In the genomic region with DNA sequence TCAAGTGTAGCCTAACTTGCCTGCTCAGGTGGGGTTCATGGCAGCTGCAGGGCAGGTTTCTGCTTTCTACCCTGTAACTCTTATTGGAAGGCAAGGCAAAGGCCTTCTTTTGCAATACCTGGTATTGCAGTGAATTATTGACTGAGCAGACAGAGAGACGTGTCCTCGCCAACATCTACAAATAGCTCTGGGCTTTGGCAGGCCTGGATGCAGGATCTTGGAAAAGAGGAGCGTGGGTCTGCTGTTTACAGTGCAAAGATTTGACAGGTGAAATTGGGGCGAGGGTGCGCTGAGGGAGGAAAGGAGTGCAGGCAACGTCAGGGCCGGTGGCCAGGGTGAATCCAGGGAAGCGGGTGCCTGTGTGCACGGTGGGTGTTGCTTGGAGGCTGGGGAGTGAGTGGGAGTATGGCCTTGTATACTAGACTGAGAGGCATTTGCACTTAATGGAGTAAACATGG, we compare ENCODE assay signal across 16 cellular contexts. TPM values are rescaled to one million over a fixed set of nuclear protein-coding genes. Genes with fewer than 3 reads are reported as not detected.
DNase-seq lines count a peak whose midpoint lies in the region; TF ChIP-seq lines count a peak whose summit lies in the region.
"Had no signal": no experiment of that assay in that cellular context is flagged by ENCODE, and none has a peak within 500 bp of the region (broad histone marks: within the 10 kb centered on the region; RNA-seq: fewer than 3 reads in every experiment).

No MANE protein-coding gene starts in this region.

- no peak overlapping the region for H2AFZ ChIP-seq in mammary epithelial cell (ENCODE audit: low read depth, low read length)

- no peak overlapping the region for H3K4me2 ChIP-seq in mammary epithelial cell (ENCODE audit: insufficient read depth, low read depth, low read length)

- H3K36me3 ChIP-seq in breast epithelium (no peaks in the 10 kb centered on the region), mammary epithelial cell (ENCODE audit: insufficient read depth, low read length) (no peaks in the 10 kb centered on the region), sigmoid colon (no peaks in the 10 kb centered on the region)

- no peak for TF ChIP-seq EP300 in sigmoid colon (IDR thresholded peaks at IDR 0.05)

- BruUV-seq in mammary epithelial cell (replicated peaks; lab: Mats Ljungman, UMichigan): no TSS peak

- H3K4me3 Mint-ChIP-seq in glutamatergic neuron (ENCODE audit: unreplicated experiment): peak overlapping the region; percentile 34
- H3K4me3 Mint-ChIP-seq in nephron: peak overlapping the region in 2 of 3 experiments; percentile 13 to 29
- H3K4me3 Mint-ChIP-seq in type B pancreatic cell: no peak overlapping the region
- H3K4me3 Mint-ChIP-seq in activated T-helper 1 cell treated with anti-CD3 and anti-CD28 coated beads, Interleukin-12 subunit alpha, Interleukin-12 subunit beta, Interleukin-2, Interleukin-4 antibody, amounts not matched to agents 30 ng/mL and 10 ng/mL and 1 ng/mL, durations not matched to agents 14 hours and 24 hours and 36 hours: no peak overlapping the region
- H3K4me3 Mint-ChIP-seq: CD8-positive, alpha-beta T cell had no signal

- TF ChIP-seq POLR2A in breast epithelium (IDR thresholded peaks at IDR 0.05): no peak
- TF ChIP-seq POLR2A in sigmoid colon (IDR thresholded peaks at IDR 0.05): no peak

- intact Hi-C loops in breast epithelium (cut with DNase I; ENCODE audit: low total_unique reads) (no loop called here), mammary epithelial cell (cut with micrococcal nuclease) (no loop called here), sigmoid colon (cut with DNase I) (no loop called here)
- intact Hi-C loops in activated T-helper 1 cell treated with anti-CD3 and anti-CD28 coated beads, Interleukin-12 subunit alpha, Interleukin-12 subunit beta, Interleukin-2, Interleukin-4 antibody, amounts not matched to agents 30 ng/mL and 10 ng/mL and 1 ng/mL, durations not matched to agents 14 hours and 24 hours and 36 hours (cut with micrococcal nuclease): no loop called here

- H3K36me3 Mint-ChIP-seq in glutamatergic neuron (ENCODE audit: unreplicated experiment): peaks cover 7% of the 10 kb centered on the region
- peaks cover 64% of the 10 kb centered on the region for H3K36me3 Mint-ChIP-seq in nephron (ENCODE audit: low read depth)
- H3K36me3 Mint-ChIP-seq in type B pancreatic cell: peaks cover 12% of the 10 kb centered on the region
- peaks cover 58% of the 10 kb centered on the region for H3K36me3 Mint-ChIP-seq in activated T-helper 1 cell treated with anti-CD3 and anti-CD28 coated beads, Interleukin-12 subunit alpha, Interleukin-12 subunit beta, Interleukin-2, Interleukin-4 antibody, amounts not matched to agents 30 ng/mL and 10 ng/mL and 1 ng/mL, durations not matched to agents 14 hours and 24 hours and 36 hours (ENCODE audit: low read depth)

- H3K27me3 Mint-ChIP-seq in glutamatergic neuron (ENCODE audit: unreplicated experiment) (peaks cover 9% of the 10 kb centered on the region), nephron (ENCODE audit: low read depth) (peaks cover 3% of the 10 kb centered on the region), type B pancreatic cell (no peaks in the 10 kb centered on the region)
- H3K27me3 Mint-ChIP-seq in activated T-helper 1 cell treated with anti-CD3 and anti-CD28 coated beads, Interleukin-12 subunit alpha, Interleukin-12 subunit beta, Interleukin-2, Interleukin-4 antibody, amounts not matched to agents 30 ng/mL and 10 ng/mL and 1 ng/mL, durations not matched to agents 14 hours and 24 hours and 36 hours (ENCODE audit: insufficient read depth): no peaks in the 10 kb centered on the region

- DNase-seq in breast epithelium (ENCODE audit: low spot score in 2 of 2): peak; percentile 22 to 59
- DNase-seq in mammary epithelial cell: no peak
- no peak for DNase-seq in glutamatergic neuron
- DNase-seq in type B pancreatic cell (ENCODE audit: extremely low spot score, unreplicated experiment): no peak
- no peak for DNase-seq in activated T-helper 1 cell treated with anti-CD3 and anti-CD28 coated beads, Interleukin-12 subunit alpha, Interleukin-12 subunit beta, Interleukin-2, Interleukin-4 antibody, amounts not matched to agents 30 ng/mL and 10 ng/mL and 1 ng/mL, durations not matched to agents 14 hours and 24 hours and 36 hours (ENCODE audit: low spot score)
- no peak for DNase-seq in NCI-H82 (lab: John Stamatoyannopoulos, UW)
- no peak for DNase-seq in sigmoid colon
- DNase-seq: activated CD4-positive, alpha-beta T cell treated with anti-CD3 and anti-CD28 coated beads, Interleukin-2, amount 50 U/mL, for 48 hours; CD8-positive, alpha-beta T cell; DMS79 treated with DMSO at 0.1 percent for 48 hours; HCEC 1CT; NCI-H1105; stimulated activated naive CD8-positive, alpha-beta T cell treated with anti-CD3 and anti-CD28 coated beads, Interleukin-15, Interleukin-2, amounts not matched to agents 100 U/mL and 50 U/mL, for 24 hours; SW 1271 had no signal

- no peak overlapping the region for H3K9ac ChIP-seq in mammary epithelial cell (ENCODE audit: insufficient read depth, low read length)

- peaks cover 31% of the 10 kb centered on the region for H3K4me1 Mint-ChIP-seq in glutamatergic neuron (ENCODE audit: low read depth, unreplicated experiment)
- H3K4me1 Mint-ChIP-seq in nephron: peaks cover 45% of the 10 kb centered on the region
- peaks cover 25% of the 10 kb centered on the region for H3K4me1 Mint-ChIP-seq in type B pancreatic cell (ENCODE audit: unreplicated experiment)
- H3K4me1 Mint-ChIP-seq in activated T-helper 1 cell treated with anti-CD3 and anti-CD28 coated beads, Interleukin-12 subunit alpha, Interleukin-12 subunit beta, Interleukin-2, Interleukin-4 antibody, amounts not matched to agents 30 ng/mL and 10 ng/mL and 1 ng/mL, durations not matched to agents 14 hours and 24 hours and 36 hours (ENCODE audit: low read depth): peaks cover 24% of the 10 kb centered on the region

- no peaks in the 10 kb centered on the region for H3K79me2 ChIP-seq in mammary epithelial cell (ENCODE audit: insufficient read depth, low read length)

- H4K20me1 ChIP-seq in mammary epithelial cell (ENCODE audit: insufficient read depth, low read length): no peaks in the 10 kb centered on the region

- H3K9me3 ChIP-seq in breast epithelium: no peaks in the 10 kb centered on the region
- H3K9me3 ChIP-seq in mammary epithelial cell (replicated peaks; ENCODE audit: insufficient read depth, low read length): no peaks in the 10 kb centered on the region
- no peaks in the 10 kb centered on the region for H3K9me3 ChIP-seq in sigmoid colon

- peak overlapping the region; percentile 45 to 68 for H3K27ac ChIP-seq in breast epithelium
- no peak overlapping the region for H3K27ac ChIP-seq in mammary epithelial cell (ENCODE audit: insufficient read depth, low read depth, low read length)
- no peak overlapping the region for H3K27ac ChIP-seq in sigmoid colon
- H3K27ac ChIP-seq: HL-60 had no signal

- dilution Hi-C loops in mammary epithelial cell (cut with HindIII; ENCODE audit: low sequenced_read_pairs): no loop called here

- H3K27me3 ChIP-seq in breast epithelium (no peaks in the 10 kb centered on the region), mammary epithelial cell (ENCODE audit: insufficient read depth, low read length) (no peaks in the 10 kb centered on the region), sigmoid colon (no peaks in the 10 kb centered on the region)

- peaks cover 0 to 13% of the 10 kb centered on the region in 2 donors for H3K4me1 ChIP-seq in breast epithelium
- peaks cover 5% of the 10 kb centered on the region for H3K4me1 ChIP-seq in mammary epithelial cell (ENCODE audit: insufficient read depth, low read length)
- peaks cover 0 to 19% (median 11%) of the 10 kb centered on the region in 4 donors for H3K4me1 ChIP-seq in sigmoid colon

- H3K27ac Mint-ChIP-seq in glutamatergic neuron (ENCODE audit: unreplicated experiment) (no peak overlapping the region), nephron (peak overlapping the region; percentile 60 to 95 (median 84)), type B pancreatic cell (peak overlapping the region; percentile 34)
- no peak overlapping the region for H3K27ac Mint-ChIP-seq in activated T-helper 1 cell treated with anti-CD3 and anti-CD28 coated beads, Interleukin-12 subunit alpha, Interleukin-12 subunit beta, Interleukin-2, Interleukin-4 antibody, amounts not matched to agents 30 ng/mL and 10 ng/mL and 1 ng/mL, durations not matched to agents 14 hours and 24 hours and 36 hours
- H3K27ac Mint-ChIP-seq: CD8-positive, alpha-beta T cell had no signal

- 98% methylated on average over 9 of the region's 9 CpGs for WGBS in mammary epithelial cell (ENCODE audit: low coverage, missing lambda C conversion rate)
- 94 to 95% methylated on average over 9 of the region's 9 CpGs for WGBS in sigmoid colon, 2 donors

- in situ Hi-C loops in mammary epithelial cell (cut with MboI; ENCODE audit: low sequenced_read_pairs in 2 of 2): no loop called here

- CTCF ChIA-PET in mammary epithelial cell (lab: Charles Lee; ENCODE audit: low non-redundant PET): no interaction called here

- TF ChIP-seq CTCF in breast epithelium (IDR thresholded peaks at IDR 0.05) (no peak), mammary epithelial cell (conservative IDR thresholded peaks at IDR 0.05 in 1 of 2, IDR thresholded peaks at IDR 0.05 in 1 of 2; ENCODE audit: extremely low read depth in 1 of 2, insufficient read depth in 1 of 2, low read depth in 1 of 2, low read length in 2 of 2) (no peak), glutamatergic neuron (IDR thresholded peaks at IDR 0.05; ENCODE audit: partially characterized antibody, unreplicated experiment) (no peak), nephron (IDR thresholded peaks at IDR 0.05; ENCODE audit: unreplicated experiment in 3 of 3) (no peak), type B pancreatic cell (conservative IDR thresholded peaks at IDR 0.05) (no peak), sigmoid colon (IDR thresholded peaks at IDR 0.05) (no peak)

- H3K9me3 Mint-ChIP-seq in glutamatergic neuron (ENCODE audit: unreplicated experiment) (peaks cover 7% of the 10 kb centered on the region), nephron (no peaks in the 10 kb centered on the region), type B pancreatic cell (no peaks in the 10 kb centered on the region)
- no peaks in the 10 kb centered on the region for H3K9me3 Mint-ChIP-seq in activated T-helper 1 cell treated with anti-CD3 and anti-CD28 coated beads, Interleukin-12 subunit alpha, Interleukin-12 subunit beta, Interleukin-2, Interleukin-4 antibody, amounts not matched to agents 30 ng/mL and 10 ng/mL and 1 ng/mL, durations not matched to agents 14 hours and 24 hours and 36 hours
- H3K9me3 Mint-ChIP-seq: CD8-positive, alpha-beta T cell had no signal

- no peak overlapping the region for H3K4me3 ChIP-seq in breast epithelium
- H3K4me3 ChIP-seq in mammary epithelial cell (replicated peaks in 1 of 3; ENCODE audit: insufficient read depth in 1 of 3, low read depth in 2 of 3, low read length in 3 of 3): no peak overlapping the region
- no peak overlapping the region for H3K4me3 ChIP-seq in sigmoid colon

RNA-seq across cellular contexts. Expression of gene ST6GAL1, which starts 44.5 kb away (rescaled TPM):
- total RNA-seq in breast epithelium: 10 to 100 TPM; 28.5 to 79.6 (median 42.3) TPM
- 10 to 100 TPM; 21.8 to 22.6 TPM for total RNA-seq in mammary epithelial cell
- polyA plus RNA-seq in mammary epithelial cell: 18.4 TPM
- 32.2 TPM for polyA minus RNA-seq in mammary epithelial cell
- 156 TPM for total RNA-seq in glutamatergic neuron (ENCODE audit: unreplicated experiment)
- 22.3 and 51.8 TPM in 2 replicates for total RNA-seq in type B pancreatic cell (ENCODE audit: low replicate concordance)
- total RNA-seq in activated T-helper 1 cell treated with anti-CD3 and anti-CD28 coated beads, Interleukin-12 subunit alpha, Interleukin-12 subunit beta, Interleukin-2, Interleukin-4 antibody, amounts not matched to agents 30 ng/mL and 10 ng/mL and 1 ng/mL, durations not matched to agents 14 hours and 24 hours and 36 hours: 147 and 148 TPM in 2 replicates
- 10 to 100 TPM in 2 of 4 donors, 1 to 10 TPM in 2; 9.4 to 15.3 (median 11.2) TPM for total RNA-seq in sigmoid colon
- 10 to 100 TPM in 1 of 3 donors, 1 to 10 TPM in 2; 5.4 to 60.5 (median 6.5) TPM for polyA plus RNA-seq in sigmoid colon

Comparison
In these comparisons a context has a peak if more than half of its experiments do, and no peak if none do; other contexts are left out.
1. DNase-seq: peak in breast epithelium (2 of 2); none in mammary epithelial cell (single experiment), glutamatergic neuron (single experiment), type B pancreatic cell (single experiment), activated T-helper 1 cell treated with anti-CD3 and anti-CD28 coated beads, Interleukin-12 subunit alpha, Interleukin-12 subunit beta, Interleukin-2, Interleukin-4 antibody, amounts not matched to agents 30 ng/mL and 10 ng/mL and 1 ng/mL, durations not matched to agents 14 hours and 24 hours and 36 hours (single experiment), NCI-H82 (single experiment) and sigmoid colon (single experiment).
2. H3K27ac ChIP-seq: peak in breast epithelium (2 of 2); none in mammary epithelial cell (single experiment) and sigmoid colon (0 of 4).
3. H3K27ac Mint-ChIP-seq: peak in nephron (3 of 3) and type B pancreatic cell (single experiment); none in glutamatergic neuron (single experiment) and activated T-helper 1 cell treated with anti-CD3 and anti-CD28 coated beads, Interleukin-12 subunit alpha, Interleukin-12 subunit beta, Interleukin-2, Interleukin-4 antibody, amounts not matched to agents 30 ng/mL and 10 ng/mL and 1 ng/mL, durations not matched to agents 14 hours and 24 hours and 36 hours (single experiment).
4. H3K4me3 Mint-ChIP-seq: peak in glutamatergic neuron (single experiment) and nephron (2 of 3); none in type B pancreatic cell (single experiment) and activated T-helper 1 cell treated with anti-CD3 and anti-CD28 coated beads, Interleukin-12 subunit alpha, Interleukin-12 subunit beta, Interleukin-2, Interleukin-4 antibody, amounts not matched to agents 30 ng/mL and 10 ng/mL and 1 ng/mL, durations not matched to agents 14 hours and 24 hours and 36 hours (single experiment).